Comparison of ENCODE assay signal across 8 cellular contexts in genomic region chr2:144519597-144519933, GRCh38. TPM values are rescaled to one million over a fixed set of nuclear protein-coding genes. Genes with fewer than 3 reads are reported as not detected.
DNase-seq lines count a peak whose midpoint lies in the region; TF ChIP-seq lines count a peak whose summit lies in the region.

No MANE protein-coding gene starts in this region.

- H3K9me3 ChIP-seq in adrenal gland (replicated peaks in 1 of 3) (no peaks in the 10 kb centered on the region), stomach smooth muscle (ENCODE audit: control insufficient read depth in 2 of 2, low read length in 2 of 2) (no peaks in the 10 kb centered on the region)

- 5 to 11% (median 6%) methylated on average over 3 of the region's 3 CpGs for WGBS in adrenal gland, 4 donors

- H3K27me3 ChIP-seq in H7 (ENCODE audit: control insufficient read depth, insufficient read depth, low read length) (peaks cover 73% of the 10 kb centered on the region), adrenal gland (no peaks in the 10 kb centered on the region), layer of hippocampus (ENCODE audit: control insufficient read depth, insufficient read depth, low read length) (no peaks in the 10 kb centered on the region), stomach smooth muscle (ENCODE audit: control insufficient read depth in 1 of 2, insufficient read depth in 2 of 2, low read length in 2 of 2) (peaks cover 28 to 66% of the 10 kb centered on the region in 2 donors)

- peak overlapping the region; percentile 79 to 82 for H3K9ac ChIP-seq in stomach smooth muscle (ENCODE audit: low read length in 2 of 2)

- peak overlapping the region; percentile 25; the same call in 1 of the 2 replicates for H3K4me3 ChIP-seq in H7 (ENCODE audit: insufficient read depth, low read depth, low read length)
- H3K4me3 ChIP-seq in adrenal gland = peak overlapping the region in 3 of 4 donors; percentile 73 to 94 (median 92)
- peak overlapping the region; percentile 76 to 83 for H3K4me3 ChIP-seq in stomach smooth muscle (ENCODE audit: low read length in 2 of 2)

- intact Hi-C loops in adrenal gland (cut with DNase I) = loop anchor here in 1 of 2 donors (10.0 kb wide), 1 partner anchor 55 kb away; no protein-coding TSS in a partner anchor

- peaks cover under 1 to 12% of the 10 kb centered on the region in 2 donors for H3K4me1 ChIP-seq in adrenal gland (replicated peaks in 1 of 2)
- peaks cover 11% of the 10 kb centered on the region for H3K4me1 ChIP-seq in stomach smooth muscle (ENCODE audit: control insufficient read depth, insufficient read depth, low read length)

- peak overlapping the region; percentile 91 to 100 (median 99) for H3K27ac ChIP-seq in adrenal gland
- H3K27ac ChIP-seq in layer of hippocampus (ENCODE audit: low read depth, low read length) = peak overlapping the region; percentile 97
- H3K27ac ChIP-seq in stomach smooth muscle (ENCODE audit: low read length) = peak overlapping the region; percentile 73

- TF ChIP-seq CTCF in adrenal gland (IDR thresholded peaks at IDR 0.05) = no peak

- no peak for TF ChIP-seq POLR2A in adrenal gland (IDR thresholded peaks at IDR 0.05)

- no peak for DNase-seq in H7
- no peak for DNase-seq in adrenal gland
- DNase-seq in stimulated activated CD4-positive, alpha-beta T cell treated with anti-CD3 and anti-CD28 coated beads, Interleukin-15, amount 100 ng/mL, for 24 hours = no peak
- no peak for DNase-seq in HuH-7.5 (ENCODE audit: low spot score)
- no peak for DNase-seq in midbrain (lab: John Stamatoyannopoulos, UW)
- DNase-seq in putamen (ENCODE audit: low spot score) = no peak

- H3K36me3 ChIP-seq in H7 (replicated peaks; ENCODE audit: control insufficient read depth, insufficient read depth, low read length) (no peaks in the 10 kb centered on the region), adrenal gland (replicated peaks in 1 of 2) (no peaks in the 10 kb centered on the region), stomach smooth muscle (ENCODE audit: control insufficient read depth in 2 of 2, insufficient read depth in 2 of 2, low read length in 2 of 2) (no peaks in the 10 kb centered on the region)

RNA-seq across cellular contexts. Expression of gene ZEB2, which starts 0.4 kb away (rescaled TPM):
- 4.9 and 6.3 TPM in 2 replicates for total RNA-seq in H7 (2014; rRNA removed; shearing (Covaris generic))
- 100 to 1,000 TPM in 7 of 8 donors, 10 to 100 TPM in 1; 91.0 to 226 (median 165) TPM for total RNA-seq in adrenal gland
- 10 to 100 TPM; 29.0 to 95.8 (median 54.3) TPM for polyA plus RNA-seq in adrenal gland

Comparison
In these comparisons a context has a peak if more than half of its experiments do, and no peak if none do; other contexts are left out.
1. H3K4me3 ChIP-seq: peak in every context shown above with its lines; median percentile 92 in adrenal gland; 80 in stomach smooth muscle; 25 in H7.
2. RNA of gene ZEB2, which starts 0.4 kb away (total RNA-seq): 91.0 to 226 TPM in adrenal gland; 4.9 to 6.3 TPM in H7; every median in the first group is over 10 times any median in the second.
3. Peak in every context shown above with its lines, with median percentiles within 50 percentile points of each other: H3K27ac ChIP-seq.